15 cellular contexts compared by ENCODE assay signal in the genomic region with DNA sequence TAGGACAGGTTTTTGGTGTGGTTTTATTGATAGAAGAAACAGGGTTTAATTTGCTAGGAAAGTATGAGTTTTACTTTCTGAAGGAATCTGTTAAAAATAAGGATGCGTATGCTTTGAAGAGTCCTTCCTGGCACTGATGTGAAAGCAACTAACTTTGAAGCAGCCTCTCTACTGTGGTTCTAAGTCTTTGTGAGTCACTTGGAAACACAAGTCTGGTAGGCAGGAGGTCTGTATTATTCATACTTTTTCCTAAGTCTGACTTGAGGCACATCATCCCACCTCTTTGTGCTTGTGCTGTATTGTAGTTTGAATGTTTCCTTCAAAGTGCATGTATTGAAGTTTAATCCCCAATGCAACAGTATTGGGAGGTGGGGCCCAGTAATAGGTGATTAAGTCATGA.
DNase-seq lines count a peak whose midpoint lies in the region; ATAC-seq and TF ChIP-seq lines count a peak whose summit lies in the region.
"Had no signal": no experiment of that assay in that cellular context is flagged by ENCODE, and none has a peak within 500 bp of the region (broad histone marks: within the 10 kb centered on the region; RNA-seq: fewer than 3 reads in every experiment).

No MANE protein-coding gene starts in this region.

- no peak overlapping the region for H3K9ac ChIP-seq in IMR-90 (ENCODE audit: low read depth, low read length)

- POLR2A ChIA-PET in IMR-90 (lab: Charles Lee; ENCODE audit: unreplicated experiment) = no interaction called here

- H2AFZ ChIP-seq in IMR-90 (replicated peaks; ENCODE audit: low read length, poor library complexity) = no peak overlapping the region
- H2AFZ ChIP-seq: PC-9 had no signal

- in situ Hi-C loops in IMR-90 (cut with MboI; ENCODE audit: low sequenced_read_pairs) = no loop called here

- H2BK120ac ChIP-seq in IMR-90 (ENCODE audit: low read depth, low read length) = no peak overlapping the region

- no peak overlapping the region for H3K27ac Mint-ChIP-seq in mesothelial cell of epicardium
- H3K27ac Mint-ChIP-seq in stimulated activated memory B cell treated with anti-CD40 and anti-IgM and Interleukin-4, amounts not matched to agents 10 μg/mL and 1 μg/mL and 100 μg/mL, for 72 hours = no peak overlapping the region

- H3K4me3 Mint-ChIP-seq in mesothelial cell of epicardium = no peak overlapping the region
- H3K4me3 Mint-ChIP-seq in stimulated activated memory B cell treated with anti-CD40 and anti-IgM and Interleukin-4, amounts not matched to agents 10 μg/mL and 1 μg/mL and 100 μg/mL, for 72 hours = no peak overlapping the region

- no peak for TF ChIP-seq POLR2A in IMR-90 (IDR thresholded peaks at IDR 0.05; ENCODE audit: low read depth, low read length)

- H3K4ac ChIP-seq in IMR-90 (ENCODE audit: low read depth, low read length) = no peak overlapping the region

- no peaks in the 10 kb centered on the region for H3K36me3 Mint-ChIP-seq in mesothelial cell of epicardium
- H3K36me3 Mint-ChIP-seq in stimulated activated memory B cell treated with anti-CD40 and anti-IgM and Interleukin-4, amounts not matched to agents 10 μg/mL and 1 μg/mL and 100 μg/mL, for 72 hours = no peaks in the 10 kb centered on the region

- ATAC-seq in IMR-90 (ENCODE audit: low read depth) = peak; percentile 29; the same call in 1 of the 2 replicates
- peak; percentile 57 for ATAC-seq in esophagus mucosa
- ATAC-seq in sciatic nerve = peak; percentile 41
- ATAC-seq in stimulated activated memory B cell treated with anti-CD40 and anti-IgM and Interleukin-4, amounts not matched to agents 10 μg/mL and 1 μg/mL and 100 μg/mL, for 72 hours = no peak

- no peaks in the 10 kb centered on the region for H3K9me3 ChIP-seq in IMR-90 (ENCODE audit: control insufficient read depth, insufficient read depth, low read length)
- H3K9me3 ChIP-seq: MG63, SJSA1 had no signal

- 100% methylated on average over 1 of the region's 1 CpG; no CpG with 5 or more reads in 1 of the 2 experiments for WGBS in IMR-90 (ENCODE audit: extremely low coverage in 2 of 2, insufficient read length in 1 of 2), 2 experiments

- H4K8ac ChIP-seq in IMR-90 (ENCODE audit: low read depth in 2 of 2, low read length in 2 of 2) = no peak overlapping the region

- dilution Hi-C loops in IMR-90 (cut with HindIII; ENCODE audit: low sequenced_read_pairs, unreplicated experiment) = no loop called here

- TF ChIP-seq RAD21 in IMR-90 (IDR thresholded peaks at IDR 0.05; ENCODE audit: low read length) = no peak

- no peak for TF ChIP-seq CTCF in IMR-90 (conservative IDR thresholded peaks at IDR 0.05; ENCODE audit: low read depth, low read length)
- TF ChIP-seq CTCF in mesothelial cell of epicardium (IDR thresholded peaks at IDR 0.05; ENCODE audit: unreplicated experiment) = no peak

- H2BK5ac ChIP-seq in IMR-90 (ENCODE audit: low read depth, low read length, poor library complexity, severe bottlenecking) = no peak overlapping the region

- H3K27me3 Mint-ChIP-seq in mesothelial cell of epicardium (ENCODE audit: low read depth) = no peaks in the 10 kb centered on the region
- H3K27me3 Mint-ChIP-seq in stimulated activated memory B cell treated with anti-CD40 and anti-IgM and Interleukin-4, amounts not matched to agents 10 μg/mL and 1 μg/mL and 100 μg/mL, for 72 hours = no peaks in the 10 kb centered on the region

- H3K9me1 ChIP-seq in IMR-90 (ENCODE audit: insufficient read depth, low read length) = no peaks in the 10 kb centered on the region

- H3K14ac ChIP-seq in IMR-90 (replicated peaks; ENCODE audit: low read depth, low read length) = no peak overlapping the region

- H3K9me3 Mint-ChIP-seq in mesothelial cell of epicardium = no peaks in the 10 kb centered on the region
- no peaks in the 10 kb centered on the region for H3K9me3 Mint-ChIP-seq in stimulated activated memory B cell treated with anti-CD40 and anti-IgM and Interleukin-4, amounts not matched to agents 10 μg/mL and 1 μg/mL and 100 μg/mL, for 72 hours

- H3K18ac ChIP-seq in IMR-90 (ENCODE audit: low read depth, low read length) = no peak overlapping the region

- H3K23ac ChIP-seq in IMR-90 (ENCODE audit: low read depth, low read length) = no peak overlapping the region

- no peak overlapping the region for H2BK15ac ChIP-seq in IMR-90 (ENCODE audit: low read depth, low read length)

- H3K4me1 Mint-ChIP-seq in mesothelial cell of epicardium = peaks cover 6% of the 10 kb centered on the region
- H3K4me1 Mint-ChIP-seq in stimulated activated memory B cell treated with anti-CD40 and anti-IgM and Interleukin-4, amounts not matched to agents 10 μg/mL and 1 μg/mL and 100 μg/mL, for 72 hours = no peaks in the 10 kb centered on the region

- no TSS peak for BruUV-seq in IMR-90 (replicated peaks; lab: Mats Ljungman, UMichigan)

- no peak overlapping the region for H3K4me3 ChIP-seq in IMR-90 (ENCODE audit: insufficient read depth, low read depth, low read length)
- H3K4me3 ChIP-seq: MG63, PC-9, SJSA1 had no signal

- no peak overlapping the region for H4K5ac ChIP-seq in IMR-90 (ENCODE audit: low read depth, low read length)

- no peaks in the 10 kb centered on the region for H4K20me1 ChIP-seq in IMR-90 (ENCODE audit: insufficient read depth, low read length)

- no peaks in the 10 kb centered on the region for H3K4me1 ChIP-seq in IMR-90 (ENCODE audit: control insufficient read depth, insufficient read depth, low read length)
- H3K4me1 ChIP-seq: SJSA1 had no signal

- H3K27me3 ChIP-seq in IMR-90 (ENCODE audit: control insufficient read depth, insufficient read depth, low read length) = no peaks in the 10 kb centered on the region
- H3K27me3 ChIP-seq: SJSA1 had no signal

- no peak overlapping the region for H3K4me2 ChIP-seq in IMR-90 (ENCODE audit: low read depth, low read length)
- H3K4me2 ChIP-seq: PC-9 had no signal

- H3K56ac ChIP-seq in IMR-90 (ENCODE audit: extremely low read depth, insufficient read depth, low read length) = no peak overlapping the region

- H4K91ac ChIP-seq in IMR-90 (ENCODE audit: insufficient read depth, low read depth, low read length) = no peak overlapping the region

- peak; percentile 24 for DNase-seq in IMR-90
- DNase-seq in astrocyte of the hippocampus (ENCODE audit: low read depth, low spot score) = peak; percentile 60
- DNase-seq in sciatic nerve (ENCODE audit: low spot score) = no peak
- no peak for DNase-seq in effector CD8-positive, alpha-beta T cell (lab: John Stamatoyannopoulos, UW)
- no peak for DNase-seq in mesothelial cell of epicardium (ENCODE audit: low spot score in 2 of 2, unreplicated experiment in 2 of 2)
- DNase-seq: ACHN, DMS53, MG63, NCI-H1105, NCI-H1694, NCI-H446, PC-9 had no signal

- CTCF ChIA-PET in IMR-90 (lab: Yijun Ruan, JAX) = no interaction called here

- H2AK5ac ChIP-seq in IMR-90 (ENCODE audit: low read depth, low read length) = no peak overlapping the region

- no peaks in the 10 kb centered on the region for H3K36me3 ChIP-seq in IMR-90 (ENCODE audit: control insufficient read depth, insufficient read depth, low read length)
- H3K36me3 ChIP-seq: MG63, SJSA1 had no signal

- H3K79me1 ChIP-seq in IMR-90 (ENCODE audit: low read depth in 1 of 2, low read length in 2 of 2) = no peaks in the 10 kb centered on the region

- no peak overlapping the region for H2AK9ac ChIP-seq in IMR-90 (replicated peaks; ENCODE audit: low read depth, low read length, poor library complexity)

- H3K27ac ChIP-seq in IMR-90 (ENCODE audit: insufficient read depth, low read length) = no peak overlapping the region
- H3K27ac ChIP-seq: PC-9, SJSA1 had no signal

- no peak overlapping the region for H2BK20ac ChIP-seq in IMR-90 (ENCODE audit: low read depth, low read length)

- intact Hi-C loops in IMR-90 (cut with micrococcal nuclease) = no loop called here
- intact Hi-C loops in sciatic nerve (cut with DNase I) = no loop called here

TF ChIP-seq in IMR-90, 13 proteins besides CTCF, POLR2A, EP300 and RAD21:
- no peak for TF ChIP-seq MAZ (IDR thresholded peaks at IDR 0.05; ENCODE audit: borderline replicate concordance, low read depth, low read length)
- TF ChIP-seq NFE2L2 (IDR thresholded peaks at IDR 0.05; ENCODE audit: low read depth, low read length) = no peak
- TF ChIP-seq MAFK (IDR thresholded peaks at IDR 0.05; ENCODE audit: low read depth, low read length) = no peak
- no peak for TF ChIP-seq MXI1 (IDR thresholded peaks at IDR 0.05; ENCODE audit: borderline replicate concordance, low read depth, low read length)
- no peak for TF ChIP-seq RFX5 (IDR thresholded peaks at IDR 0.05; ENCODE audit: low read depth, low read length)
- no peak for TF ChIP-seq RCOR1 (IDR thresholded peaks at IDR 0.05; ENCODE audit: insufficient replicate concordance, low read length)
- TF ChIP-seq, protein P1, sequence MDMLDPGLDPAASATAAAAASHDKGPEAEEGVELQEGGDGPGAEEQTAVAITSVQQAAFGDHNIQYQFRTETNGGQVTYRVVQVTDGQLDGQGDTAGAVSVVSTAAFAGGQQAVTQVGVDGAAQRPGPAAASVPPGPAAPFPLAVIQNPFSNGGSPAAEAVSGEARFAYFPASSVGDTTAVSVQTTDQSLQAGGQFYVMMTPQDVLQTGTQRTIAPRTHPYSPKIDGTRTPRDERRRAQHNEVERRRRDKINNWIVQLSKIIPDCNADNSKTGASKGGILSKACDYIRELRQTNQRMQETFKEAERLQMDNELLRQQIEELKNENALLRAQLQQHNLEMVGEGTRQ (IDR thresholded peaks at IDR 0.05; ENCODE audit: low read depth, low read length) = no peak
- no peak for TF ChIP-seq ELK1 (IDR thresholded peaks at IDR 0.05; ENCODE audit: borderline replicate concordance, low read depth, low read length)
- no peak for TF ChIP-seq CEBPB (IDR thresholded peaks at IDR 0.05; ENCODE audit: low read depth, low read length)
- TF ChIP-seq FOS (IDR thresholded peaks at IDR 0.05; ENCODE audit: low read depth, low read length) = no peak

Comparison
In these comparisons a context has a peak if more than half of its experiments do, and no peak if none do; other contexts are left out.
1. DNase-seq: peak in IMR-90 (single experiment) and astrocyte of the hippocampus (single experiment); none in sciatic nerve (single experiment), effector CD8-positive, alpha-beta T cell (single experiment) and mesothelial cell of epicardium (0 of 2).